In genomic region chrX:31588355-31588754, GRCh38 we compare ENCODE assay signal across 28 cellular contexts.
"Had no signal": no experiment of that assay in that cellular context is flagged by ENCODE, and none has a peak within 500 bp of the region (broad histone marks: within the 10 kb centered on the region; RNA-seq: fewer than 3 reads in every experiment).

No MANE protein-coding gene starts in this region.

- H3K4me3 Mint-ChIP-seq: nephron; neural progenitor cell; stimulated activated effector memory CD8-positive, alpha-beta T cell treated with anti-CD3 and anti-CD28 coated beads, Interleukin-12 subunit alpha, Interleukin-12 subunit beta, amount 100 ng/mL, for 72 hours; stimulated activated naive B cell treated with anti-CD40 and anti-IgM and Interleukin-4, amounts not matched to agents 10 μg/mL and 1 μg/mL and 100 μg/mL, for 72 hours; stimulated activated naive CD8-positive, alpha-beta T cell treated with anti-CD3 and anti-CD28 coated beads, Interleukin-15, Interleukin-2, amounts not matched to agents 100 ng/mL and 50 ng/mL, for 24 hours had no signal

- ATAC-seq: psoas muscle; right cardiac atrium; right lobe of liver; stimulated activated effector memory CD8-positive, alpha-beta T cell treated with anti-CD3 and anti-CD28 coated beads, Interleukin-12 subunit alpha, Interleukin-12 subunit beta, amount 100 ng/mL, for 72 hours; stimulated activated naive B cell treated with anti-CD40 and anti-IgM and Interleukin-4, amounts not matched to agents 10 μg/mL and 1 μg/mL and 100 μg/mL, for 72 hours had no signal

- H3K9me3 Mint-ChIP-seq: stimulated activated naive B cell treated with anti-CD40 and anti-IgM and Interleukin-4, amounts not matched to agents 10 μg/mL and 1 μg/mL and 100 μg/mL, for 72 hours had no signal

- H3K4me2 ChIP-seq: neural progenitor cell had no signal

- FAIRE-seq: small intestine, urothelium cell line had no signal

- DNase-seq: occipital lobe; ovary; posterior cingulate gyrus; psoas muscle; right cardiac atrium; right lobe of liver; sigmoid colon; small intestine; stimulated activated CD4-positive, alpha-beta T cell treated with anti-CD3 and anti-CD28 coated beads, Interleukin-15, amount 100 ng/mL, for 24 hours; stimulated activated CD4-positive, alpha-beta T cell treated with anti-CD3 and anti-CD28 coated beads, Interleukin-2, amount 100 ng/mL, for 24 hours; stimulated activated CD4-positive, alpha-beta T cell treated with anti-CD3 and anti-CD28 coated beads, Interleukin-2, amount 100 ng/mL, for 48 hours; stimulated activated CD4-positive, alpha-beta T cell treated with anti-CD3 and anti-CD28 coated beads, Interleukin-4, amount 100 ng/mL, for 24 hours; stimulated activated naive B cell treated with anti-CD40 and anti-IgM and Interleukin-4, amounts not matched to agents 10 μg/mL and 1 μg/mL and 100 μg/mL, for 72 hours; stimulated activated naive CD4-positive, alpha-beta T cell treated with Interleukin-2 at 50 U/mL for 16 hours; stomach; thyroid gland; trophoblast cell; upper lobe of left lung had no signal

- H3K4me1 ChIP-seq: neural progenitor cell, parathyroid adenoma, right lobe of liver, stomach, tibial nerve, upper lobe of left lung, vagina had no signal

- H3K27ac Mint-ChIP-seq: nephron; neural progenitor cell; progenitor cell of endocrine pancreas; stimulated activated effector memory CD8-positive, alpha-beta T cell treated with anti-CD3 and anti-CD28 coated beads, Interleukin-12 subunit alpha, Interleukin-12 subunit beta, amount 100 ng/mL, for 72 hours; stimulated activated naive B cell treated with anti-CD40 and anti-IgM and Interleukin-4, amounts not matched to agents 10 μg/mL and 1 μg/mL and 100 μg/mL, for 72 hours; stimulated activated naive CD8-positive, alpha-beta T cell treated with anti-CD3 and anti-CD28 coated beads, Interleukin-15, Interleukin-2, amounts not matched to agents 100 ng/mL and 50 ng/mL, for 24 hours had no signal

- H3K36me3 Mint-ChIP-seq: neural progenitor cell; stimulated activated effector memory CD8-positive, alpha-beta T cell treated with anti-CD3 and anti-CD28 coated beads, Interleukin-12 subunit alpha, Interleukin-12 subunit beta, amount 100 ng/mL, for 72 hours; stimulated activated naive B cell treated with anti-CD40 and anti-IgM and Interleukin-4, amounts not matched to agents 10 μg/mL and 1 μg/mL and 100 μg/mL, for 72 hours had no signal

- H2AFZ ChIP-seq: neural progenitor cell, parathyroid adenoma had no signal

- H3K27me3 Mint-ChIP-seq: stimulated activated naive B cell treated with anti-CD40 and anti-IgM and Interleukin-4, amounts not matched to agents 10 μg/mL and 1 μg/mL and 100 μg/mL, for 72 hours; stimulated activated naive CD8-positive, alpha-beta T cell treated with anti-CD3 and anti-CD28 coated beads, Interleukin-15, Interleukin-2, amounts not matched to agents 100 ng/mL and 50 ng/mL, for 24 hours had no signal

- H3K27me3 ChIP-seq: neural progenitor cell, ovary, right lobe of liver, sigmoid colon, stomach, thyroid gland, tibial nerve, upper lobe of left lung, vagina had no signal

- H3K4me3 ChIP-seq: neural progenitor cell, ovary, psoas muscle, right lobe of liver, sigmoid colon, stomach, thoracic aorta, thyroid gland, tibial nerve, upper lobe of left lung, vagina had no signal

- H3K27ac ChIP-seq: neural progenitor cell, ovary, parathyroid adenoma, psoas muscle, right lobe of liver, sigmoid colon, stomach, thoracic aorta, thyroid gland, tibial nerve, upper lobe of left lung, vagina had no signal

- H3K79me2 ChIP-seq: parathyroid adenoma had no signal

- H3K9me3 ChIP-seq: ovary, psoas muscle, right lobe of liver, sigmoid colon, stomach, thoracic aorta, thyroid gland, tibial nerve, upper lobe of left lung, vagina had no signal

- H3K4me1 Mint-ChIP-seq: nephron; neural progenitor cell; stimulated activated effector memory CD8-positive, alpha-beta T cell treated with anti-CD3 and anti-CD28 coated beads, Interleukin-12 subunit alpha, Interleukin-12 subunit beta, amount 100 ng/mL, for 72 hours; stimulated activated naive B cell treated with anti-CD40 and anti-IgM and Interleukin-4, amounts not matched to agents 10 μg/mL and 1 μg/mL and 100 μg/mL, for 72 hours had no signal

- H3K9ac ChIP-seq: neural progenitor cell, parathyroid adenoma had no signal

- H3K36me3 ChIP-seq: neural progenitor cell, ovary, right lobe of liver, sigmoid colon, stomach, thoracic aorta, thyroid gland, tibial nerve, upper lobe of left lung, vagina had no signal
